7 cellular contexts compared by ENCODE assay signal in the genomic region with DNA sequence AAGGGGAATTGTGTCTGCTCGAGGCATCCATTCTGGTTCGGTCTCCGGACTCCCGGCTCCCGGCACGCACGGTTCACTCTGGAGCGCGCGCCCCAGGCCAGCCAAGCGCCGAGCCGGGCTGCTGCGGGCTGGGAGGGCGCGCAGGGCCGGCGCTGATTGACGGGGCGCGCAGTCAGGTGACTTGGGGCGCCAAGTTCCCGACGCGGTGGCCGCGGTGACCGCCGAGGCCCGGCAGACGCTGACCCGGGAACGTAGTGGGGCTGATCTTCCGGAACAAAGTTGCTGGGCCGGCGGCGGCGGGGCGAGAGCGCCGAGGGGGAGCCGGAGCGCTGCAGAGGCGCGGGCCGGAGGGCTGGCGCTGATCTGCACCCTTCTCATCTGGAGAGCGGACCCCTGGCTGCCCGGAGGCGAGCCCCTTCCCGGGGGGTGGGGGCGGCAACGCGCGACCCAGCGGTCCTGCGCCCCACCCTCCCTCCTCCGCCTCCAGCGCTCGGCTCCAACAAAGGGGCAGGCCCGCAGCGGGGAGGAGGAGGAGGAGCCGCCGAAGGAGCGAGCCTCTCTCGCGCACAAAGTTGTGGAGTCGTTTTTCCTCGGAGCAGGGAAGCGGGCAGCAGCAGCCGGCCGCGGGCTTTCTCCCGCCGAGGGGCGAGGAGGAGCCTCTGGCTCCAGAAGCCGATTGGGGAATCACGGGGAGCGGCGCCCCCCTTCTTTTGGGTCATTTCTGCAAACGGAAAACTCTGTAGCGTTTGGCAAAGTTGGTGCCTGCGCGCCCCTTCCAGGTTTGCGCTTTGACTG. TPM values are rescaled to one million over a fixed set of nuclear protein-coding genes. Genes with fewer than 3 reads are reported as not detected.
DNase-seq lines count a peak whose midpoint lies in the region; FAIRE-seq and TF ChIP-seq lines count a peak whose summit lies in the region.

TSS of gene UTRN (plus strand) at position 583 of the 795 bp plus-strand sequence. CDS start 6,494 bp downstream, outside the sequence.

- DNase-seq in GM12892 (ENCODE audit: insufficient read length) (peak; percentile 46), HFFc6 (peak; percentile 86), NCI-H1105 treated with DMSO at 0.1 percent for 48 hours (lab: John Stamatoyannopoulos, UW) (peak; percentile 80), ecto neural progenitor cell (ENCODE audit: low spot score) (peak; percentile 91)
- DNase-seq in activated CD4-positive, alpha-beta T cell treated with anti-CD3 and anti-CD28 coated beads, Interleukin-2, amount 50 U/mL, for 1 hour = peak; percentile 20
- peak; percentile 20 to 35 for DNase-seq in stimulated activated CD4-positive, alpha-beta T cell treated with anti-CD3 and anti-CD28 coated beads, Interleukin-4, amount 100 ng/mL, for 4 hours

- H3K27me3 Mint-ChIP-seq in HFFc6 (ENCODE audit: insufficient read depth) = no peaks in the 10 kb centered on the region; the same call in 1 of the 2 replicates

- no peaks in the 10 kb centered on the region for H3K9me3 ChIP-seq in liver (ENCODE audit: control insufficient read depth in 4 of 4, low read length in 3 of 4)

- peak in 1 of 2 donors; percentile 29 for TF ChIP-seq RAD21 in liver (IDR thresholded peaks at IDR 0.05)

- no peaks in the 10 kb centered on the region for H3K9me3 Mint-ChIP-seq in HFFc6

- peaks cover 15% of the 10 kb centered on the region for H3K36me3 Mint-ChIP-seq in HFFc6 (ENCODE audit: low read depth)

- peak within 1 kb of the TSS; percentile 92 to 93 for H3K27ac ChIP-seq in liver (ENCODE audit: low read depth in 1 of 2, low read length in 2 of 2)

- H3K9ac ChIP-seq in liver (ENCODE audit: low read depth in 1 of 2, low read length in 2 of 2) = peak within 1 kb of the TSS; percentile 69 to 89

- peaks cover 0 to 14% (median 4%) of the 10 kb centered on the region in 4 donors for H3K4me1 ChIP-seq in liver (ENCODE audit: control insufficient read depth in 4 of 4, insufficient read depth in 4 of 4, low read length in 3 of 4)

- peaks cover 29% of the 10 kb centered on the region for H3K4me1 Mint-ChIP-seq in HFFc6 (ENCODE audit: low read depth)

- H3K4me3 Mint-ChIP-seq in HFFc6 = peak within 1 kb of the TSS; percentile 89

- peak within 1 kb of the TSS; percentile 69 to 98 (median 96) for H3K4me3 ChIP-seq in liver (ENCODE audit: low read depth in 1 of 3, low read length in 3 of 3)

- peak; percentile 37; the same call in 1 of the 2 replicates for TF ChIP-seq CTCF in HFFc6 (IDR thresholded peaks at IDR 0.05)
- TF ChIP-seq CTCF in liver (IDR thresholded peaks at IDR 0.05; ENCODE audit: low read depth, low read length, missing input control) = no peak

- H3K36me3 ChIP-seq in liver (ENCODE audit: control insufficient read depth in 4 of 4, insufficient read depth in 3 of 4, low read depth in 1 of 4, low read length in 3 of 4) = no peaks in the 10 kb centered on the region

- WGBS in liver = under 1% methylated on average over 85 of the region's 85 CpGs

- no peak for FAIRE-seq in GM12892 (lab: Jason Lieb, UNC)

- no peak for TF ChIP-seq POLR2A in GM12892 (IDR thresholded peaks at IDR 0.05; ENCODE audit: low read depth, low read length)

- H3K27me3 ChIP-seq in liver (ENCODE audit: control insufficient read depth in 4 of 4, insufficient read depth in 4 of 4, low read length in 3 of 4) = no peaks in the 10 kb centered on the region

- H3K27ac Mint-ChIP-seq in HFFc6 = peak within 1 kb of the TSS; percentile 71

TF ChIP-seq in liver, 16 proteins besides CTCF, POLR2A, EP300 and RAD21:
- peak; percentile 19 for TF ChIP-seq YY1 (IDR thresholded peaks at IDR 0.05)
- no peak for TF ChIP-seq NR2F2 (IDR thresholded peaks at IDR 0.05)
- TF ChIP-seq TAF1 (conservative IDR thresholded peaks at IDR 0.05) = peak; percentile 21
- TF ChIP-seq GABPA (IDR thresholded peaks at IDR 0.05 in 1 of 2, conservative IDR thresholded peaks at IDR 0.05 in 1 of 2) = no peak

RNA-seq across cellular contexts. Expression of gene UTRN, which starts in this region (rescaled TPM):
- polyA plus RNA-seq in GM12892 (2012; ENCODE audit: missing spikeins) = 13.3 TPM
- 100 to 1,000 TPM in 5 of 6 experiments, 10 to 100 TPM in 1; 99.6 to 116 (median 109) TPM for total RNA-seq in HFFc6 (2021; fragmentation: NEBNext Ultra II Directional; extraction: Animal tissue kit (Norgen Biotek cat#: 25700))
- total RNA-seq in liver = 10 to 100 TPM; 80.5 to 83.7 TPM
- 10 to 100 TPM in 1 of 2 donors, 1 to 10 TPM in 1; 6.9 to 14.6 TPM for polyA plus RNA-seq in liver

Comparison
In these comparisons a context has a peak if more than half of its experiments do, and no peak if none do; other contexts are left out.
1. Peak in every context shown above with its lines: DNase-seq, H3K4me3 ChIP-seq and H3K27ac ChIP-seq.
2. DNase-seq: peak in every context shown above with its lines; median percentile 91 in ecto neural progenitor cell; 86 in HFFc6; 80 in NCI-H1105 treated with DMSO at 0.1 percent for 48 hours; 46 in GM12892; 28 in stimulated activated CD4-positive, alpha-beta T cell treated with anti-CD3 and anti-CD28 coated beads, Interleukin-4, amount 100 ng/mL, for 4 hours; 20 in activated CD4-positive, alpha-beta T cell treated with anti-CD3 and anti-CD28 coated beads, Interleukin-2, amount 50 U/mL, for 1 hour.